In the genomic region with DNA sequence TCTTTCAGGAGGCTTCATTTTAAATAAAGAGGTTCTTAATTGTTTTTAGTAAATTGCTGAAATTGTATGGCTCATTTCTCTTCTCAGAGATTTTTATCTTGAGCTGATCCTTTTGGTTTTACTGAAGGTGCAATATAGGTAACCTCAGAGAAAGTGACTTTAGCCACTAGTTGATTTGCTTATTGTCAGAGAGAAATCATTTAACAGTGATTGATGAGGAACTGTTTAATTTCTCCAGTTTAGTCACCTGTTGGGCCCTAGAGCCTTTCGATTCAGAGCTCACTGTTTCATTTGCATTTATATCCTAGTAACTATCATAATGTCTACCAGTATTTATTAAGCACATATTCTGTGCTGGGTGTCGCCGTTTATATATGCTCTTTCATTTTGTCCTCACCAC, we compare ENCODE assay signal across 1 cellular context.
TF ChIP-seq lines count a peak whose summit lies in the region.

No MANE protein-coding gene starts in this region.

TF ChIP-seq in GM12878, 131 proteins besides CTCF, POLR2A, EP300 and RAD21:
- no peak for TF ChIP-seq E4F1 (IDR thresholded peaks at IDR 0.05; ENCODE audit: borderline replicate concordance, partially characterized antibody)
- TF ChIP-seq YBX1 (IDR thresholded peaks at IDR 0.05), result no peak
- TF ChIP-seq BHLHE40 (IDR thresholded peaks at IDR 0.05; ENCODE audit: borderline replicate concordance in 1 of 2, low read depth in 2 of 2, low read length in 1 of 2), result 0 out of 4 replicates have a peak, but pooled peaks of 1 of the 2 experiments have one; percentile 7
- no peak for TF ChIP-seq TBL1XR1 (IDR thresholded peaks at IDR 0.05; ENCODE audit: low read depth, low read length)
- no peak for TF ChIP-seq USF2 (IDR thresholded peaks at IDR 0.05; ENCODE audit: borderline replicate concordance, low read depth, low read length)
- no peak for TF ChIP-seq SIN3A (IDR thresholded peaks at IDR 0.05; ENCODE audit: low read depth, low read length)
- no peak for TF ChIP-seq ATF2 (IDR thresholded peaks at IDR 0.05; ENCODE audit: low read length)
- no peak for TF ChIP-seq RFX5 (IDR thresholded peaks at IDR 0.05; ENCODE audit: low read depth, low read length)
- TF ChIP-seq IKZF1 (conservative IDR thresholded peaks at IDR 0.05), result no peak
- TF ChIP-seq E2F8 (IDR thresholded peaks at IDR 0.05; ENCODE audit: low read depth, partially characterized antibody), result no peak
- no peak for TF ChIP-seq NFXL1 (IDR thresholded peaks at IDR 0.05; ENCODE audit: borderline replicate concordance)
- peak; percentile 30; the same call in 1 of the 3 replicates for TF ChIP-seq POU2F2 (IDR thresholded peaks at IDR 0.05; ENCODE audit: borderline replicate concordance, low read depth, low read length)
- TF ChIP-seq, protein P1, sequence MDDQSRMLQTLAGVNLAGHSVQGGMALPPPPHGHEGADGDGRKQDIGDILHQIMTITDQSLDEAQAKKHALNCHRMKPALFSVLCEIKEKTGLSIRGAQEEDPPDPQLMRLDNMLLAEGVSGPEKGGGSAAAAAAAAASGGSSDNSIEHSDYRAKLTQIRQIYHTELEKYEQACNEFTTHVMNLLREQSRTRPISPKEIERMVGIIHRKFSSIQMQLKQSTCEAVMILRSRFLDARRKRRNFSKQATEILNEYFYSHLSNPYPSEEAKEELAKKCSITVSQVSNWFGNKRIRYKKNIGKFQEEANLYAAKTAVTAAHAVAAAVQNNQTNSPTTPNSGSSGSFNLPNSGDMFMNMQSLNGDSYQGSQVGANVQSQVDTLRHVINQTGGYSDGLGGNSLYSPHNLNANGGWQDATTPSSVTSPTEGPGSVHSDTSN (IDR thresholded peaks at IDR 0.05; ENCODE audit: insufficient replicate concordance, low read depth, low read length), result peak; percentile 72
- peak; percentile 44 for TF ChIP-seq ATF7 (IDR thresholded peaks at IDR 0.05; ENCODE audit: low read depth)
- TF ChIP-seq, protein P2, sequence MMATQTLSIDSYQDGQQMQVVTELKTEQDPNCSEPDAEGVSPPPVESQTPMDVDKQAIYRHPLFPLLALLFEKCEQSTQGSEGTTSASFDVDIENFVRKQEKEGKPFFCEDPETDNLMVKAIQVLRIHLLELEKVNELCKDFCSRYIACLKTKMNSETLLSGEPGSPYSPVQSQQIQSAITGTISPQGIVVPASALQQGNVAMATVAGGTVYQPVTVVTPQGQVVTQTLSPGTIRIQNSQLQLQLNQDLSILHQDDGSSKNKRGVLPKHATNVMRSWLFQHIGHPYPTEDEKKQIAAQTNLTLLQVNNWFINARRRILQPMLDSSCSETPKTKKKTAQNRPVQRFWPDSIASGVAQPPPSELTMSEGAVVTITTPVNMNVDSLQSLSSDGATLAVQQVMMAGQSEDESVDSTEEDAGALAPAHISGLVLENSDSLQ (IDR thresholded peaks at IDR 0.05), result peak; percentile 89
- TF ChIP-seq DPF2 (IDR thresholded peaks at IDR 0.05), result 0 out of 2 replicates have a peak, but pooled peaks have one; percentile 23
- TF ChIP-seq, protein P3, sequence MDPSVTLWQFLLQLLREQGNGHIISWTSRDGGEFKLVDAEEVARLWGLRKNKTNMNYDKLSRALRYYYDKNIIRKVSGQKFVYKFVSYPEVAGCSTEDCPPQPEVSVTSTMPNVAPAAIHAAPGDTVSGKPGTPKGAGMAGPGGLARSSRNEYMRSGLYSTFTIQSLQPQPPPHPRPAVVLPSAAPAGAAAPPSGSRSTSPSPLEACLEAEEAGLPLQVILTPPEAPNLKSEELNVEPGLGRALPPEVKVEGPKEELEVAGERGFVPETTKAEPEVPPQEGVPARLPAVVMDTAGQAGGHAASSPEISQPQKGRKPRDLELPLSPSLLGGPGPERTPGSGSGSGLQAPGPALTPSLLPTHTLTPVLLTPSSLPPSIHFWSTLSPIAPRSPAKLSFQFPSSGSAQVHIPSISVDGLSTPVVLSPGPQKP (IDR thresholded peaks at IDR 0.05; ENCODE audit: low read depth, low read length), result no peak
- no peak for TF ChIP-seq PAX8 (IDR thresholded peaks at IDR 0.05)
- no peak for TF ChIP-seq LARP7 (IDR thresholded peaks at IDR 0.05)
- TF ChIP-seq, protein P4, sequence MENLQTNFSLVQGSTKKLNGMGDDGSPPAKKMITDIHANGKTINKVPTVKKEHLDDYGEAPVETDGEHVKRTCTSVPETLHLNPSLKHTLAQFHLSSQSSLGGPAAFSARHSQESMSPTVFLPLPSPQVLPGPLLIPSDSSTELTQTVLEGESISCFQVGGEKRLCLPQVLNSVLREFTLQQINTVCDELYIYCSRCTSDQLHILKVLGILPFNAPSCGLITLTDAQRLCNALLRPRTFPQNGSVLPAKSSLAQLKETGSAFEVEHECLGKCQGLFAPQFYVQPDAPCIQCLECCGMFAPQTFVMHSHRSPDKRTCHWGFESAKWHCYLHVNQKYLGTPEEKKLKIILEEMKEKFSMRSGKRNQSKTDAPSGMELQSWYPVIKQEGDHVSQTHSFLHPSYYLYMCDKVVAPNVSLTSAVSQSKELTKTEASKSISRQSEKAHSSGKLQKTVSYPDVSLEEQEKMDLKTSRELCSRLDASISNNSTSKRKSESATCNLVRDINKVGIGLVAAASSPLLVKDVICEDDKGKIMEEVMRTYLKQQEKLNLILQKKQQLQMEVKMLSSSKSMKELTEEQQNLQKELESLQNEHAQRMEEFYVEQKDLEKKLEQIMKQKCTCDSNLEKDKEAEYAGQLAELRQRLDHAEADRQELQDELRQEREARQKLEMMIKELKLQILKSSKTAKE (IDR thresholded peaks at IDR 0.05; ENCODE audit: low read depth, poor library complexity, severe bottlenecking), result no peak
